In the genomic region with DNA sequence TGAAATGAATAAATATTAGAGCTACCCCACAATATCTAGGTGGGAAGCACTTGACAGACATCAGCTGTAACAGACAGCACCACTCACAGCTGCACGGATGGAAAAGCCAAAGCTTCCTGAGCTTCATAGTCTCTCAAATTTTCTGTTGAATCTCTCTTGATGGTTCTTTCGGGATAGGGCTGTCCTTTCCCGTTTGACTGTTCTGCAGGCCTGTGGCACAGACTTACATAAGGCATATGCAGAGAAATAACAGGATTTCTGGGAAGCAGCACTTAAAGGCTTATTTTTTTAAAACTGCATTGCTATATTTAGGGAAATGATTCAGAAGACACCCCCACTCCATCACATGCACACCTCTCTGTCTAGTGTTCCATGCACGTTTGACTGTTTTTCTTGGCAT, we compare ENCODE assay signal across 19 cellular contexts.
DNase-seq lines count a peak whose midpoint lies in the region; ATAC-seq, FAIRE-seq and TF ChIP-seq lines count a peak whose summit lies in the region.
"Had no signal": no experiment of that assay in that cellular context is flagged by ENCODE, and none has a peak within 500 bp of the region (broad histone marks: within the 10 kb centered on the region; RNA-seq: fewer than 3 reads in every experiment).

No MANE protein-coding gene starts in this region.

- CTCF ChIA-PET in HepG2 (lab: Yijun Ruan, JAX; ENCODE audit: low intra/inter-chr PET ratio, low total read pairs) = no interaction called here

- H3K79me2 ChIP-seq in neural cell (replicated peaks; ENCODE audit: insufficient read depth, low read length) (no peaks in the 10 kb centered on the region), HepG2 (ENCODE audit: insufficient read depth, low read length) (no peaks in the 10 kb centered on the region)

- WGBS in HepG2 (ENCODE audit: low lambda C conversion rate) = under 1% methylated on average over 4 of the region's 4 CpGs

- TF ChIP-seq RAD21 in neural cell (conservative IDR thresholded peaks at IDR 0.05) (no peak), HepG2 (CRISPR knock-in tag; IDR thresholded peaks at IDR 0.05) (no peak)

- H3K27me3 ChIP-seq in dorsolateral prefrontal cortex (no peaks in the 10 kb centered on the region), neural cell (ENCODE audit: insufficient read depth, low read depth, low read length) (no peaks in the 10 kb centered on the region), HepG2 (ENCODE audit: control insufficient read depth in 1 of 2, insufficient read depth in 2 of 2, low read length in 2 of 2) (peaks cover 1 to 14% of the 10 kb centered on the region in 2 experiments; a peak in 2 of 5 replicates)
- H3K27me3 ChIP-seq: BE2C had no signal

- H3K4me2 ChIP-seq in neural cell (ENCODE audit: low read length) (peak overlapping the region; percentile 50), HepG2 (ENCODE audit: low read depth, low read length) (no peak overlapping the region)
- H3K4me2 ChIP-seq: GM23338 had no signal

- FAIRE-seq in HepG2 (lab: Jason Lieb, UNC) = no peak
- FAIRE-seq: GM12892, GM18507, H54, HTR-8/SVneo had no signal

- no peaks in the 10 kb centered on the region for H3K4me1 ChIP-seq in HepG2 (ENCODE audit: insufficient read depth, low read length)
- H3K4me1 ChIP-seq: BE2C had no signal

- H2AFZ ChIP-seq in neural cell (ENCODE audit: low read depth, low read length) (no peak overlapping the region), HepG2 (ENCODE audit: low read length) (no peak overlapping the region)

- no peak for ATAC-seq in HepG2
- ATAC-seq: GM23338, HCT116 had no signal

- TF ChIP-seq POLR2A in HepG2 (IDR thresholded peaks at IDR 0.05; ENCODE audit: insufficient read depth in 1 of 2, low read depth in 2 of 2, low read length in 2 of 2) = no peak

- POLR2A ChIA-PET in HepG2 (lab: Yijun Ruan, JAX) = no interaction called here

- no peaks in the 10 kb centered on the region for H3F3A ChIP-seq in neural cell (ENCODE audit: insufficient read depth, low read length, poor library complexity, severe bottlenecking)

- TF ChIP-seq EP300 in neural cell (conservative IDR thresholded peaks at IDR 0.05; ENCODE audit: poor library complexity, severe bottlenecking) (no peak), HepG2 (IDR thresholded peaks at IDR 0.05; ENCODE audit: low read depth in 2 of 2, low read length in 2 of 2) (no peak), HepG2 (CRISPR knock-in tag; IDR thresholded peaks at IDR 0.05; ENCODE audit: borderline replicate concordance) (no peak)

- no peaks in the 10 kb centered on the region for H3K36me3 ChIP-seq in neural cell (ENCODE audit: insufficient read depth, low read length)
- no peaks in the 10 kb centered on the region for H3K36me3 ChIP-seq in HepG2 (replicated peaks in 1 of 2; ENCODE audit: control insufficient read depth in 1 of 2, insufficient read depth in 2 of 2, low read length in 2 of 2)
- H3K36me3 ChIP-seq: BE2C had no signal

- intact Hi-C loops in dorsolateral prefrontal cortex (cut with DNase I) = no loop called here
- intact Hi-C loops in HepG2 (cut with micrococcal nuclease; ENCODE audit: unreplicated experiment) = no loop called here

- peak in 2 of 10 donors; percentile 9 to 43 for DNase-seq in dorsolateral prefrontal cortex
- DNase-seq in T1000 (lab: John Stamatoyannopoulos, UW) = no peak
- no peak for DNase-seq in HepG2 (ENCODE audit: low spot score)
- no peak for DNase-seq in KBM-7
- DNase-seq: BE2C; C1 segment of cervical spinal cord; CD4-positive, CD25-positive, alpha-beta regulatory T cell; CD8-positive, alpha-beta memory T cell; COR-L47; GDM1; HFFc6 had no signal

- H3K27ac ChIP-seq in angular gyrus (ENCODE audit: low read depth, low read length) = peak overlapping the region; percentile 65
- peak overlapping the region in 57 of 59 donors; percentile 1 to 89 (median 73) for H3K27ac ChIP-seq in dorsolateral prefrontal cortex
- peak overlapping the region; percentile 66 for H3K27ac ChIP-seq in neural cell (ENCODE audit: low read length)
- H3K27ac ChIP-seq in HepG2 (ENCODE audit: extremely low read length, insufficient read depth, low read length) = no peak overlapping the region

- TF ChIP-seq CTCF in dorsolateral prefrontal cortex (IDR thresholded peaks at IDR 0.05 in 54 of 56, conservative IDR thresholded peaks at IDR 0.05 in 2 of 56; ENCODE audit: low read depth in 1 of 56, partially characterized antibody in 56 of 56) (no peak), neural cell (IDR thresholded peaks at IDR 0.05; ENCODE audit: poor library complexity, severe bottlenecking) (no peak), HepG2 (CRISPR knock-in tag; IDR thresholded peaks at IDR 0.05) (no peak)

- no peaks in the 10 kb centered on the region for H3K9me3 ChIP-seq in neural cell (ENCODE audit: low read length)
- no peaks in the 10 kb centered on the region for H3K9me3 ChIP-seq in HepG2 (ENCODE audit: low read length)
- H3K9me3 ChIP-seq: BE2C had no signal

- H3K4me3 ChIP-seq in dorsolateral prefrontal cortex (no peak overlapping the region), neural cell (ENCODE audit: low read length) (peak overlapping the region; percentile 49), HepG2 (replicated peaks in 1 of 3; ENCODE audit: insufficient read depth in 1 of 3, low read depth in 2 of 3, low read length in 3 of 3) (no peak overlapping the region)
- H3K4me3 ChIP-seq: GM23338 had no signal

- BruUV-seq in HepG2 (replicated peaks; lab: Mats Ljungman, UMichigan) = no TSS peak

- in situ Hi-C loops in HepG2 (cut with HindIII; ENCODE audit: extremely low pct_ligation_motif_present, low pct_unique_long_range_greater_than_20kb) (no loop called here), KBM-7 (cut with MboI; ENCODE audit: low pct_unique_long_range_greater_than_20kb, low sequenced_read_pairs) (no loop called here)

- H3K9ac ChIP-seq in neural cell (ENCODE audit: low read length) (peak overlapping the region; percentile 34), HepG2 (ENCODE audit: insufficient read depth, low read depth, low read length) (no peak overlapping the region)

- no peaks in the 10 kb centered on the region for H3K9me2 ChIP-seq in neural cell (ENCODE audit: insufficient read depth, low read length)

- H4K20me1 ChIP-seq in neural cell (ENCODE audit: insufficient read depth) (no peaks in the 10 kb centered on the region), HepG2 (ENCODE audit: insufficient read depth, low read length) (no peaks in the 10 kb centered on the region)

TF ChIP-seq in neural cell, 6 proteins besides CTCF, POLR2A, EP300 and RAD21 (continues in another document):
- TF ChIP-seq EZH2 (IDR thresholded peaks at IDR 0.05; ENCODE audit: borderline replicate concordance, insufficient read depth, low read length, poor library complexity, severe bottlenecking) (no peak), SMC3 (conservative IDR thresholded peaks at IDR 0.05; ENCODE audit: poor library complexity) (no peak), POLR2AphosphoS5 (IDR thresholded peaks at IDR 0.05) (no peak)

TF ChIP-seq in HepG2, 621 proteins besides CTCF, POLR2A, EP300 and RAD21:
- TF ChIP-seq ZNF253 (CRISPR knock-in tag; IDR thresholded peaks at IDR 0.05; ENCODE audit: borderline replicate concordance) (no peak), NCOR1 (IDR thresholded peaks at IDR 0.05; ENCODE audit: borderline replicate concordance, low read length) (no peak), ZNF563 (CRISPR knock-in tag; IDR thresholded peaks at IDR 0.05) (no peak), MAFK (conservative IDR thresholded peaks at IDR 0.05 in 1 of 2, IDR thresholded peaks at IDR 0.05 in 1 of 2; ENCODE audit: low read length in 2 of 2) (no peak), MAFG (CRISPR knock-in tag; IDR thresholded peaks at IDR 0.05) (no peak), SOX6 (IDR thresholded peaks at IDR 0.05) (no peak), SOX6 (CRISPR knock-in tag; IDR thresholded peaks at IDR 0.05) (no peak)
- TF ChIP-seq, protein P1, sequence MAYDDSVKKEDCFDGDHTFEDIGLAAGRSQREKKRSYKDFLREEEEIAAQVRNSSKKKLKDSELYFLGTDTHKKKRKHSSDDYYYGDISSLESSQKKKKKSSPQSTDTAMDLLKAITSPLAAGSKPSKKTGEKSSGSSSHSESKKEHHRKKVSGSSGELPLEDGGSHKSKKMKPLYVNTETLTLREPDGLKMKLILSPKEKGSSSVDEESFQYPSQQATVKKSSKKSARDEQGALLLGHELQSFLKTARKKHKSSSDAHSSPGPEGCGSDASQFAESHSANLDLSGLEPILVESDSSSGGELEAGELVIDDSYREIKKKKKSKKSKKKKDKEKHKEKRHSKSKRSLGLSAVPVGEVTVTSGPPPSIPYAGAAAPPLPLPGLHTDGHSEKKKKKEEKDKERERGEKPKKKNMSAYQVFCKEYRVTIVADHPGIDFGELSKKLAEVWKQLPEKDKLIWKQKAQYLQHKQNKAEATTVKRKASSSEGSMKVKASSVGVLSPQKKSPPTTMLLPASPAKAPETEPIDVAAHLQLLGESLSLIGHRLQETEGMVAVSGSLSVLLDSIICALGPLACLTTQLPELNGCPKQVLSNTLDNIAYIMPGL (CRISPR knock-in tag; IDR thresholded peaks at IDR 0.05; ENCODE audit: borderline replicate concordance in 1 of 2, low read depth in 1 of 2) = no peak
